2 cellular contexts compared by ENCODE assay signal in the genomic region with DNA sequence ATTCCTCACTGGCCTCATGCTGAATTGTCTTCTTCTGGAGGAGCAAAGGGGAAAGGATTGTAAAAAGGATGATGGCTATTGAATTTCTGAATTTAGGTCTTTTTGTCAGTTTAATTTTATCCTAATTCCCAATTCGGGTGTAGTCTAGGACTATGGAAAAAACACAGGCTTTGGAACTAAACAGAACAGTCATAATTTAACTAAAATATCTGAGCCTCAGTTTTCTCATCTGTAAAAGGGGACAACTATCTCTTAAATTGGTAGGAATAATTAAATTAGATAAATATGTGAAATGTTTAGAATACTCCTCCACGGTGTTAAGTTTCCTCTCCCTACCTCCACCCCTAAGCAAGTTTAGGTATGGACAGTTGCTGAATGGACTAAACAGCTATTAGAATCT.
A peak's percentile ranks its signal among the peaks of the same experiment; 100 is the strongest.
TF ChIP-seq lines count a peak whose summit lies in the region.

No MANE protein-coding gene starts in this region.

TF ChIP-seq in HEK293, 187 proteins besides CTCF, POLR2A, EP300 and RAD21:
- TF ChIP-seq ZFP69B (tag by site-specific recombination; IDR thresholded peaks at IDR 0.05) (no peak), ZNF664 (tag by site-specific recombination; IDR thresholded peaks at IDR 0.05) (peak; percentile 40; the same call in 1 of the 2 replicates)
TF ChIP-seq in HEK293: peak in this region for 1.

TF ChIP-seq in H1, 55 proteins besides CTCF, POLR2A, EP300 and RAD21:
- TF ChIP-seq KDM1A (IDR thresholded peaks at IDR 0.05; ENCODE audit: borderline replicate concordance, low read length) (peak; percentile 28; the same call in 1 of the 2 replicates), JUN (IDR thresholded peaks at IDR 0.05; ENCODE audit: low read depth, low read length) (no peak)
